1 cellular context compared by ENCODE assay signal in genomic region chr6:38281131-38281530, GRCh38.
TF ChIP-seq lines count a peak whose summit lies in the region.

No MANE protein-coding gene starts in this region.

TF ChIP-seq in GM23338, 12 proteins besides CTCF, POLR2A, EP300 and RAD21 (continued from another document):
- TF ChIP-seq ZNF462 (CRISPR knock-in tag; IDR thresholded peaks at IDR 0.05): no peak
- TF ChIP-seq STAT1 (IDR thresholded peaks at IDR 0.05; ENCODE audit: unreplicated experiment): no peak
- TF ChIP-seq ETS1 (IDR thresholded peaks at IDR 0.05): no peak
- TF ChIP-seq EZH2 (IDR thresholded peaks at IDR 0.05; ENCODE audit: low read depth, unreplicated experiment): no peak
- no peak for TF ChIP-seq EZH2phosphoT487 (IDR thresholded peaks at IDR 0.05; ENCODE audit: unreplicated experiment)
- TF ChIP-seq CREB1 (CRISPR knock-in tag; IDR thresholded peaks at IDR 0.05; ENCODE audit: low read depth): no peak
- no peak for TF ChIP-seq ZNF114 (CRISPR knock-in tag; IDR thresholded peaks at IDR 0.05)
- TF ChIP-seq NANOG (IDR thresholded peaks at IDR 0.05; ENCODE audit: borderline replicate concordance): no peak
- no peak for TF ChIP-seq JUNB (IDR thresholded peaks at IDR 0.05; ENCODE audit: unreplicated experiment)
TF ChIP-seq in GM23338: peak in this region for 0.
